Comparison of ENCODE assay signal across 9 cellular contexts in the genomic region with DNA sequence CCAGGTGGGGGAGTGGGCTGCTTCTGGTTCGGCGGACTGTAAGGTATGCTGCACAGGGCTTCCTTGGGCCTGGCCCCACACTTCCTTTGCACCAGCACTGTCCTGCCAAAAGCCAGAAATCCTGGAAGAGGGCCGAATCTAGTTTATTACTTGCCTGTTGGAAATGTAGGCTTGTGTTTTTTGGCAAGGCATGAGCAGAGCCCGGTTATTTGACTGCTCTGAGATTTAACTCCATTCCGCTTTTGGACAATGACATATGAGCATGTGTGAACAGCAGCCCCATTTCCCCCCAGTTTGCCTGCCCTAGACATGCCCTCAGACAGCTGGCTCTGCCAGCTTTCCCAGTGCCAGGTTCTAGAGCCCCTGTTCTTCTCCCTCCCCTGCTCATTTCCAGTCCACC.
A peak's percentile ranks its signal among the peaks of the same experiment; 100 is the strongest.
DNase-seq lines count a peak whose midpoint lies in the region; TF ChIP-seq lines count a peak whose summit lies in the region.
"Had no signal": no experiment of that assay in that cellular context is flagged by ENCODE, and none has a peak within 500 bp of the region (broad histone marks: within the 10 kb centered on the region; RNA-seq: fewer than 3 reads in every experiment).

No MANE protein-coding gene starts in this region.

- H3K36me3 Mint-ChIP-seq in activated T-cell treated with anti-CD3 and anti-CD28 coated beads, Interleukin-2, amount 50 U/mL, for 24 hours (ENCODE audit: low read depth), result peaks cover 43% of the 10 kb centered on the region

- H3K4me3 ChIP-seq in colonic mucosa, result no peak overlapping the region
- peak overlapping the region in 1 of 2 donors; percentile 33 for H3K4me3 ChIP-seq in muscle layer of colon (ENCODE audit: low read depth in 1 of 2, low read length in 2 of 2)
- H3K4me3 ChIP-seq in tibial nerve, result no peak overlapping the region

- no peak for DNase-seq in activated T-cell treated with anti-CD3 and anti-CD28 coated beads, Interleukin-2, amount 50 U/mL, for 24 hours
- DNase-seq in activated T-cell treated with anti-CD3 and anti-CD28 coated beads for 4 hours, result no peak
- peak; percentile 32 for DNase-seq in colonic mucosa
- peak in 1 of 2 donors; percentile 49 for DNase-seq in tibial nerve (ENCODE audit: low spot score in 2 of 2)
- no peak for DNase-seq in NCI-H146 (lab: John Stamatoyannopoulos, UW)
- DNase-seq in activated CD4-positive, CD25-positive, alpha-beta regulatory T cell treated with anti-CD3 and anti-CD28 coated beads, Interleukin-2, amount 50 U/mL, for 72 hours, result no peak
- DNase-seq in GOT3 (lab: John Stamatoyannopoulos, UW), result no peak
- DNase-seq: activated CD4-positive, alpha-beta T cell treated with anti-CD3 and anti-CD28 coated beads, Interleukin-2, amount 50 U/mL, for 48 hours had no signal

- intact Hi-C loops in colonic mucosa (cut with DNase I), result no loop called here

- TF ChIP-seq CTCF in colonic mucosa (IDR thresholded peaks at IDR 0.05), result no peak
- no peak for TF ChIP-seq CTCF in tibial nerve (IDR thresholded peaks at IDR 0.05)

- H3K27ac Mint-ChIP-seq in activated T-cell treated with anti-CD3 and anti-CD28 coated beads, Interleukin-2, amount 50 U/mL, for 24 hours, result peak overlapping the region; percentile 98

- H3K27ac ChIP-seq in colonic mucosa (peak overlapping the region; percentile 46), muscle layer of colon (ENCODE audit: low read depth, low read length) (peak overlapping the region; percentile 52), tibial nerve (peak overlapping the region in 3 of 4 donors; percentile 25 to 78 (median 34))

- H3K4me1 Mint-ChIP-seq in activated T-cell treated with anti-CD3 and anti-CD28 coated beads, Interleukin-2, amount 50 U/mL, for 24 hours (ENCODE audit: low read depth), result peaks cover 84% of the 10 kb centered on the region

- H3K4me3 Mint-ChIP-seq in activated T-cell treated with anti-CD3 and anti-CD28 coated beads, Interleukin-2, amount 50 U/mL, for 24 hours, result no peak overlapping the region

- H3K9me3 ChIP-seq in colonic mucosa (no peaks in the 10 kb centered on the region), muscle layer of colon (ENCODE audit: low read length) (no peaks in the 10 kb centered on the region), tibial nerve (no peaks in the 10 kb centered on the region)

- H3K9ac ChIP-seq in colonic mucosa (ENCODE audit: low read depth in 2 of 2, low read length in 2 of 2), result no peak overlapping the region
- H3K9ac ChIP-seq in muscle layer of colon (ENCODE audit: low read length), result peak overlapping the region; percentile 13

- TF ChIP-seq POLR2A in tibial nerve (IDR thresholded peaks at IDR 0.05), result no peak

- H3K9me3 Mint-ChIP-seq in activated T-cell treated with anti-CD3 and anti-CD28 coated beads, Interleukin-2, amount 50 U/mL, for 24 hours, result peaks cover 2% of the 10 kb centered on the region

- 36 to 47% methylated on average over 5 of the region's 5 CpGs for WGBS in tibial nerve, 2 donors

- no peaks in the 10 kb centered on the region for H3K27me3 Mint-ChIP-seq in activated T-cell treated with anti-CD3 and anti-CD28 coated beads, Interleukin-2, amount 50 U/mL, for 24 hours

- no peaks in the 10 kb centered on the region for H3K27me3 ChIP-seq in colonic mucosa
- H3K27me3 ChIP-seq in muscle layer of colon (ENCODE audit: control insufficient read depth in 1 of 2, insufficient read depth in 2 of 2, low read length in 2 of 2), result no peaks in the 10 kb centered on the region
- no peaks in the 10 kb centered on the region for H3K27me3 ChIP-seq in tibial nerve

- H3K4me1 ChIP-seq in colonic mucosa, result no peaks in the 10 kb centered on the region
- peaks cover 23% of the 10 kb centered on the region for H3K4me1 ChIP-seq in muscle layer of colon (ENCODE audit: insufficient read depth, low read length)
- peaks cover 0 to 39% (median 11%) of the 10 kb centered on the region in 4 donors for H3K4me1 ChIP-seq in tibial nerve

- TF ChIP-seq EP300 in tibial nerve (IDR thresholded peaks at IDR 0.05), result no peak

- H3K36me3 ChIP-seq in colonic mucosa (no peaks in the 10 kb centered on the region), muscle layer of colon (ENCODE audit: insufficient read depth, low read length) (no peaks in the 10 kb centered on the region), tibial nerve (no peaks in the 10 kb centered on the region)
